In genomic region chr1:39491146-39491921, GRCh38 we compare ENCODE assay signal across 8 cellular contexts. TPM values are rescaled to one million over a fixed set of nuclear protein-coding genes. Genes with fewer than 3 reads are reported as not detected.
DNase-seq lines count a peak whose midpoint lies in the region; ATAC-seq lines count a peak whose summit lies in the region.

Gene BMP8A (plus strand): TSS chr1:39491636. CDS start chr1:39491992, 356 bp downstream.

- H3K27me3 ChIP-seq in adipocyte (replicated peaks; ENCODE audit: control insufficient read depth, insufficient read depth, low read length): peaks cover 8% of the 10 kb centered on the region

- peaks cover 4 to 10% (median 6%) of the 10 kb centered on the region in 3 donors for H3K4me1 Mint-ChIP-seq in T-cell

- H3K36me3 ChIP-seq in adipocyte (ENCODE audit: control insufficient read depth, insufficient read depth, low read length, severe bottlenecking): peaks cover 17% of the 10 kb centered on the region

- H3K4me1 ChIP-seq in adipocyte (ENCODE audit: control insufficient read depth, insufficient read depth, low read length): peaks cover 5% of the 10 kb centered on the region

- ATAC-seq in GM21447 (IDR thresholded peaks at IDR 0.05; ENCODE audit: unreplicated experiment) (peak; percentile 72), T-cell (replicated peaks in 1 of 4) (peak; percentile 92 to 94 (median 92)), HG02884 (IDR thresholded peaks at IDR 0.05; ENCODE audit: unreplicated experiment) (no peak)

- peak; percentile 83 for DNase-seq in DMS153 (lab: John Stamatoyannopoulos, UW)
- DNase-seq in Kasumi-1 (lab: John Stamatoyannopoulos, UW): peak; percentile 31 to 39
- DNase-seq in T-cell: peak; percentile 31 to 79 (median 62)
- DNase-seq in adipocyte (ENCODE audit: low read depth): peak; percentile 78
- DNase-seq in stimulated activated CD4-positive, alpha-beta T cell treated with anti-CD3 and anti-CD28 coated beads, Interleukin-15, amount 100 ng/mL, for 48 hours (ENCODE audit: low read depth in 2 of 2): peak; percentile 18 to 54

- CTCF ChIA-PET in T-cell (lab: Charles Lee): no interaction called here

- peaks cover 5% of the 10 kb centered on the region for H3K36me3 Mint-ChIP-seq in T-cell

- peaks cover 16 to 21% of the 10 kb centered on the region in 2 donors for H3K27me3 Mint-ChIP-seq in T-cell

- POLR2A ChIA-PET in T-cell (lab: Charles Lee): no interaction called here

- H3K9me3 ChIP-seq in adipocyte (ENCODE audit: control insufficient read depth, low read length) (no peaks in the 10 kb centered on the region), iPS-18c (ENCODE audit: control insufficient read depth, insufficient read depth, low read length) (no peaks in the 10 kb centered on the region)

- peak within 1 kb of the TSS; percentile 54 for H3K4me3 ChIP-seq in adipocyte (ENCODE audit: low read length)
- H3K4me3 ChIP-seq in iPS-18c (ENCODE audit: insufficient read depth, low read depth, low read length): peak within 1 kb of the TSS; percentile 66

- no peak within 1 kb of the TSS for H3K27ac Mint-ChIP-seq in T-cell

- H3K9ac ChIP-seq in adipocyte (ENCODE audit: low read length): no peak within 1 kb of the TSS

- H3K4me3 Mint-ChIP-seq in T-cell: peak within 1 kb of the TSS; percentile 65 to 79 (median 74)

- H3K9me3 Mint-ChIP-seq in T-cell: no peaks in the 10 kb centered on the region

RNA-seq across cellular contexts. Expression of gene BMP8A, which starts in this region (rescaled TPM):
- total RNA-seq in T-cell: under 1 TPM in 1 of 5 donors, not detected in 4; 0.38 TPM

Comparison
In these comparisons a context has a peak if more than half of its experiments do, and no peak if none do; other contexts are left out.
1. Peak in DNase-seq and ATAC-seq in T-cell; RNA of the gene not detected or under 1 TPM.